In the genomic region with DNA sequence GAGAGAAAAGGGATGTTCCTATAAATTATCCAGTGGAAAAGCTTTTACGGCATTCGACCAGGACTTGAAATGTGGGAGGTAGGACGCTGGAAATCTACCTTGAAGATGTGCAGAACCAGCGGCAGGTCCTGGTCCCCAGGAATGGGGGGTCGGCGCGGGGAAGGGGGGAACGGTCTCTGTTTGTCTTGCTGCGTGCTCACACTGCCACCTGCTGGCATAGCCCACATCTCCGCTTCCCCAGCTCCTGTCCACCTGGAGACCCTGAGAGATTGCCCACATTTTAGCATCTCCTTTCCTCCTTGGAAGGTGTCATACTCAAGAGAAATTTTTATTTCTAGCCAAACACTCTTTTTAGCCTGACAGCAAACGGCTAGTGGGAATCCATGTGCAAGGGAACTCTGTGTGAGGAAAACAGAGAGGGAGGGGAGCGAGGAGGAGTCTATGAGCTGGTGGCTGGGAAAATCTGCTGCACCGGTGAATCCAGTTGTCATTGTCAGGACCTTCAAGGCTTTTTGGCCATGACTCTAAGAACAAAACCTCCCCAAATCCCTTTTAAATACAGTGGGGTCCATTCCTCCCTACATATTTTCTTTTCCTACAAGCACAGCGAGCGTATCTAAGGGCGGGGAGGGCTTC, we compare ENCODE assay signal across 9 cellular contexts.
DNase-seq lines count a peak whose midpoint lies in the region; ATAC-seq, FAIRE-seq and TF ChIP-seq lines count a peak whose summit lies in the region.
"Had no signal": no experiment of that assay in that cellular context is flagged by ENCODE, and none has a peak within 500 bp of the region (broad histone marks: within the 10 kb centered on the region; RNA-seq: fewer than 3 reads in every experiment).

No MANE protein-coding gene starts in this region.

- no peaks in the 10 kb centered on the region for H3F3A ChIP-seq in neural progenitor cell (ENCODE audit: low read depth)

- peak; percentile 55 to 84 for TF ChIP-seq CTCF in endothelial cell of umbilical vein (IDR thresholded peaks at IDR 0.05; ENCODE audit: extremely low read depth in 1 of 2, insufficient read depth in 1 of 2, low read depth in 1 of 2, low read length in 2 of 2)
- peak; percentile 94 for TF ChIP-seq CTCF in neural progenitor cell (IDR thresholded peaks at IDR 0.05)

- peaks cover 5% of the 10 kb centered on the region for H3K27me3 Mint-ChIP-seq in activated CD4-positive, alpha-beta T cell treated with anti-CD3 and anti-CD28 coated beads for 36 hours
- peaks cover 3% of the 10 kb centered on the region for H3K27me3 Mint-ChIP-seq in neural progenitor cell (ENCODE audit: insufficient read depth, low read depth)

- no peak overlapping the region for H3K9ac ChIP-seq in endothelial cell of umbilical vein (replicated peaks; ENCODE audit: extremely low read depth, insufficient read depth, low read length)
- no peak overlapping the region for H3K9ac ChIP-seq in neural progenitor cell

- CTCF ChIA-PET in activated CD4-positive, alpha-beta T cell treated with anti-CD3 and anti-CD28 coated beads for 36 hours (lab: Charles Lee): interaction anchor here (0.6 to 2.0 kb wide), 14 partner anchors 9 to 1853 kb away, joined by 3 to 10 read pairs (median 3); no protein-coding TSS in a partner anchor
- CTCF ChIA-PET in endothelial cell of umbilical vein (lab: Charles Lee): interaction anchor here (0.6 to 3.4 kb wide), 24 partner anchors 11 to 1862 kb away, joined by 3 to 114 read pairs (median 6); no protein-coding TSS in a partner anchor

- H3K9me3 ChIP-seq in endothelial cell of umbilical vein (replicated peaks; ENCODE audit: control insufficient read depth, insufficient read depth, low read length): no peaks in the 10 kb centered on the region
- no peaks in the 10 kb centered on the region for H3K9me3 ChIP-seq in neural progenitor cell (ENCODE audit: low read depth)

- FAIRE-seq in endothelial cell of umbilical vein (lab: Jason Lieb, UNC): peak; percentile 52

- H3K79me2 ChIP-seq in endothelial cell of umbilical vein (ENCODE audit: control insufficient read depth, insufficient read depth, low read length) (no peaks in the 10 kb centered on the region), neural progenitor cell (ENCODE audit: low read depth) (no peaks in the 10 kb centered on the region)

- intact Hi-C loops in activated CD4-positive, alpha-beta T cell treated with anti-CD3 and anti-CD28 coated beads for 36 hours (cut with DNase I, micrococcal nuclease): loop anchor here (1.0 to 2.0 kb wide), 3 partner anchors 285 to 1786 kb away; no protein-coding TSS in a partner anchor
- intact Hi-C loops in endothelial cell of umbilical vein (cut with micrococcal nuclease): loop anchor here (1.0 kb wide), 2 partner anchors 285 to 1786 kb away; no protein-coding TSS in a partner anchor

- POLR2A ChIA-PET in activated CD4-positive, alpha-beta T cell treated with anti-CD3 and anti-CD28 coated beads for 36 hours (lab: Charles Lee): no interaction called here
- POLR2A ChIA-PET in endothelial cell of umbilical vein (lab: Charles Lee): no interaction called here

- H3K36me3 Mint-ChIP-seq in activated CD4-positive, alpha-beta T cell treated with anti-CD3 and anti-CD28 coated beads for 36 hours (ENCODE audit: low read depth): no peaks in the 10 kb centered on the region
- H3K36me3 Mint-ChIP-seq in neural progenitor cell: no peaks in the 10 kb centered on the region

- H3K27ac ChIP-seq in endothelial cell of umbilical vein (ENCODE audit: insufficient read depth, low read depth, low read length) (no peak overlapping the region), neural progenitor cell (no peak overlapping the region)
- H3K27ac ChIP-seq: skin epidermis had no signal

- H3K4me1 Mint-ChIP-seq in activated CD4-positive, alpha-beta T cell treated with anti-CD3 and anti-CD28 coated beads for 36 hours: no peaks in the 10 kb centered on the region
- peaks cover 13% of the 10 kb centered on the region for H3K4me1 Mint-ChIP-seq in neural progenitor cell

- DNase-seq in activated CD4-positive, alpha-beta T cell treated with anti-CD3 and anti-CD28 coated beads for 36 hours: peak; percentile 50
- no peak for DNase-seq in activated CD4-positive, alpha-beta T cell treated with anti-CD3 and anti-CD28 coated beads, Interleukin-2, amount 50 U/mL, for 1 hour
- peak; percentile 70 for DNase-seq in NCI-H82 (lab: John Stamatoyannopoulos, UW)
- DNase-seq in endothelial cell of umbilical vein (ENCODE audit: low read depth, low spot score): peak; percentile 21
- peak; percentile 70 for DNase-seq in neural progenitor cell (ENCODE audit: low spot score)
- DNase-seq in SHP77 treated with DMSO at 0.1 percent for 48 hours (lab: John Stamatoyannopoulos, UW): no peak
- DNase-seq in NCI-H2171 (lab: John Stamatoyannopoulos, UW): no peak

- no peak overlapping the region for H3K4me2 ChIP-seq in endothelial cell of umbilical vein (ENCODE audit: insufficient read depth, low read length)
- peak overlapping the region; percentile 8 for H3K4me2 ChIP-seq in neural progenitor cell

- H3K27me3 ChIP-seq in endothelial cell of umbilical vein (ENCODE audit: control insufficient read depth in 2 of 2, insufficient read depth in 2 of 2, low read length in 2 of 2): no peaks in the 10 kb centered on the region
- H3K27me3 ChIP-seq in neural progenitor cell: no peaks in the 10 kb centered on the region

- H2AFZ ChIP-seq in endothelial cell of umbilical vein (ENCODE audit: low read depth, low read length) (no peak overlapping the region), neural progenitor cell (replicated peaks) (no peak overlapping the region)

- H3K4me3 Mint-ChIP-seq in activated CD4-positive, alpha-beta T cell treated with anti-CD3 and anti-CD28 coated beads for 36 hours: no peak overlapping the region
- H3K4me3 Mint-ChIP-seq in neural progenitor cell: no peak overlapping the region

- dilution Hi-C loops in endothelial cell of umbilical vein (cut with MboI; ENCODE audit: extremely low pct_ligation_motif_present, low sequenced_read_pairs): no loop called here

- H3K9me3 Mint-ChIP-seq in activated CD4-positive, alpha-beta T cell treated with anti-CD3 and anti-CD28 coated beads for 36 hours (ENCODE audit: low read depth): no peaks in the 10 kb centered on the region
- no peaks in the 10 kb centered on the region for H3K9me3 Mint-ChIP-seq in neural progenitor cell

- H4K20me1 ChIP-seq in endothelial cell of umbilical vein (replicated peaks; ENCODE audit: control insufficient read depth, extremely low read depth, insufficient read depth, low read length): no peaks in the 10 kb centered on the region
- H4K20me1 ChIP-seq in neural progenitor cell (ENCODE audit: low read depth): no peaks in the 10 kb centered on the region

- H3K36me3 ChIP-seq in endothelial cell of umbilical vein (ENCODE audit: control insufficient read depth in 2 of 2, extremely low read depth in 1 of 2, insufficient read depth in 2 of 2, low read length in 2 of 2) (no peaks in the 10 kb centered on the region), neural progenitor cell (no peaks in the 10 kb centered on the region)

- TF ChIP-seq POLR2A in endothelial cell of umbilical vein (IDR thresholded peaks at IDR 0.05; ENCODE audit: low read depth, low read length): no peak

- H3K9me1 ChIP-seq in endothelial cell of umbilical vein (replicated peaks; ENCODE audit: control insufficient read depth, extremely low read depth, insufficient read depth, low read length): no peaks in the 10 kb centered on the region

- H3K27ac Mint-ChIP-seq in activated CD4-positive, alpha-beta T cell treated with anti-CD3 and anti-CD28 coated beads for 36 hours: no peak overlapping the region
- H3K27ac Mint-ChIP-seq in neural progenitor cell: no peak overlapping the region

- H3K4me1 ChIP-seq in endothelial cell of umbilical vein (ENCODE audit: control insufficient read depth, extremely low read depth, insufficient read depth, low read length) (no peaks in the 10 kb centered on the region), neural progenitor cell (peaks cover 2% of the 10 kb centered on the region)

- H3K4me3 ChIP-seq in endothelial cell of umbilical vein (replicated peaks in 1 of 3; ENCODE audit: insufficient read depth in 1 of 3, low read depth in 1 of 3, low read length in 3 of 3): no peak overlapping the region
- H3K4me3 ChIP-seq in neural progenitor cell: no peak overlapping the region
- H3K4me3 ChIP-seq: skin epidermis had no signal

- ATAC-seq in activated CD4-positive, alpha-beta T cell treated with anti-CD3 and anti-CD28 coated beads for 36 hours: no peak
- no peak for ATAC-seq in GM21825 (IDR thresholded peaks at IDR 0.05; ENCODE audit: unreplicated experiment)

- no TSS peak for BruUV-seq in endothelial cell of umbilical vein (replicated peaks; lab: Mats Ljungman, UMichigan)

TF ChIP-seq in endothelial cell of umbilical vein, 7 proteins besides CTCF, POLR2A, EP300 and RAD21:
- TF ChIP-seq FOS (IDR thresholded peaks at IDR 0.05; ENCODE audit: borderline replicate concordance, insufficient read depth, low read length) (no peak), MYC (IDR thresholded peaks at IDR 0.05; ENCODE audit: low read depth, low read length) (no peak), JUN (IDR thresholded peaks at IDR 0.05; ENCODE audit: borderline replicate concordance, insufficient read depth, insufficient read length, low read depth) (no peak), EZH2 (IDR thresholded peaks at IDR 0.05; ENCODE audit: borderline replicate concordance, low read depth, low read length, severe bottlenecking) (no peak), GATA2 (IDR thresholded peaks at IDR 0.05; ENCODE audit: insufficient read depth, insufficient read length, low read depth, low read length) (no peak), POLR2AphosphoS5 (IDR thresholded peaks at IDR 0.05; ENCODE audit: insufficient read depth, low read depth, low read length) (no peak)
- TF ChIP-seq, protein P1, sequence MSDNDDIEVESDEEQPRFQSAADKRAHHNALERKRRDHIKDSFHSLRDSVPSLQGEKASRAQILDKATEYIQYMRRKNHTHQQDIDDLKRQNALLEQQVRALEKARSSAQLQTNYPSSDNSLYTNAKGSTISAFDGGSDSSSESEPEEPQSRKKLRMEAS (IDR thresholded peaks at IDR 0.05; ENCODE audit: insufficient read depth, insufficient read length): no peak
TF ChIP-seq in endothelial cell of umbilical vein: peak in this region for 0.

Comparison
In these comparisons a context has a peak if more than half of its experiments do, and no peak if none do; other contexts are left out.
1. DNase-seq: peak in activated CD4-positive, alpha-beta T cell treated with anti-CD3 and anti-CD28 coated beads for 36 hours (single experiment), NCI-H82 (single experiment), endothelial cell of umbilical vein (single experiment) and neural progenitor cell (single experiment); none in activated CD4-positive, alpha-beta T cell treated with anti-CD3 and anti-CD28 coated beads, Interleukin-2, amount 50 U/mL, for 1 hour (single experiment), SHP77 treated with DMSO at 0.1 percent for 48 hours (single experiment) and NCI-H2171 (single experiment).